8 cellular contexts compared by ENCODE assay signal in genomic region chr1:39788758-39789570, GRCh38. TPM values are rescaled to one million over a fixed set of nuclear protein-coding genes. Genes with fewer than 3 reads are reported as not detected.
DNase-seq lines count a peak whose midpoint lies in the region; ATAC-seq and TF ChIP-seq lines count a peak whose summit lies in the region.

TSS of gene BMP8B (minus strand) at chr1:39788865. CDS start at chr1:39788485, 380 bp downstream.

- no peaks in the 10 kb centered on the region for H4K20me1 ChIP-seq in HCT116 (ENCODE audit: insufficient read depth)

- intact Hi-C loops in HCT116 (cut with micrococcal nuclease) = no loop called here

- CTCF ChIA-PET in HCT116 (lab: Charles Lee) = interaction anchor here (0.7 to 1.1 kb wide), 2 partner anchors 9 to 690 kb away, joined by 3 to 7 read pairs; no protein-coding TSS in a partner anchor

- BruUV-seq in HCT116 (replicated peaks; lab: Mats Ljungman, UMichigan) = no TSS peak

- peak within 1 kb of the TSS; percentile 91 for H3K4me2 ChIP-seq in HCT116 (ENCODE audit: low read length)

- no peak within 1 kb of the TSS for H2AFZ ChIP-seq in HCT116 (ENCODE audit: low read depth, low read length, poor library complexity, severe bottlenecking)

- no peaks in the 10 kb centered on the region for H3K9me2 ChIP-seq in HCT116 (ENCODE audit: insufficient read depth)

- no peaks in the 10 kb centered on the region for H3K9me3 ChIP-seq in HCT116 (ENCODE audit: control insufficient read depth in 1 of 2, insufficient read depth in 1 of 2, low read depth in 1 of 2, low read length in 2 of 2)
- no peaks in the 10 kb centered on the region for H3K9me3 ChIP-seq in WERI-Rb-1 (ENCODE audit: severe bottlenecking)

- H3K9ac ChIP-seq in HCT116 (ENCODE audit: low read length) = peak within 1 kb of the TSS; percentile 81

- H3K4me1 ChIP-seq in HCT116 (ENCODE audit: control insufficient read depth in 1 of 2, insufficient read depth in 2 of 2, low read length in 2 of 2) = peaks cover 13 to 23% of the 10 kb centered on the region in 2 experiments; a peak in 3 of 4 replicates

- H3K27me3 ChIP-seq in HCT116 (ENCODE audit: insufficient read depth, low read length) (no peaks in the 10 kb centered on the region), WERI-Rb-1 (ENCODE audit: insufficient read depth, low read depth, severe bottlenecking) (no peaks in the 10 kb centered on the region)

- peak; percentile 92 for ATAC-seq in HCT116

- peak; percentile 38 for TF ChIP-seq POLR2A in HCT116 (IDR thresholded peaks at IDR 0.05; ENCODE audit: borderline replicate concordance, extremely low read depth, insufficient read depth, insufficient read length)

- H3K27ac ChIP-seq in HCT116 (ENCODE audit: low read depth, low read length) (peak within 1 kb of the TSS; percentile 71; the same call in 1 of the 2 replicates), WERI-Rb-1 (peak within 1 kb of the TSS; percentile 59), coronary artery (peak within 1 kb of the TSS in 1 of 2 donors; percentile 45)

- POLR2A ChIA-PET in HCT116 (lab: Charles Lee) = interaction anchor here (1.0 kb wide), 1 partner anchor 10 kb away, joined by 5 read pairs; no protein-coding TSS in a partner anchor

- H3K36me3 ChIP-seq in HCT116 (ENCODE audit: control insufficient read depth in 1 of 2, insufficient read depth in 2 of 2, low read length in 2 of 2) = no peaks in the 10 kb centered on the region
- H3K36me3 ChIP-seq in WERI-Rb-1 = no peaks in the 10 kb centered on the region

- no peak for TF ChIP-seq CTCF in HCT116 (IDR thresholded peaks at IDR 0.05 in 2 of 3, conservative IDR thresholded peaks at IDR 0.05 in 1 of 3; ENCODE audit: borderline replicate concordance in 1 of 3, insufficient read depth in 1 of 3, low read depth in 2 of 3, low read length in 2 of 3)
- TF ChIP-seq CTCF in WERI-Rb-1 (IDR thresholded peaks at IDR 0.05; ENCODE audit: low read depth, low read length) = no peak
- TF ChIP-seq CTCF in coronary artery (IDR thresholded peaks at IDR 0.05) = no peak

- no peak for TF ChIP-seq RAD21 in HCT116 (IDR thresholded peaks at IDR 0.05; ENCODE audit: low read depth)

- peak; percentile 40 for DNase-seq in DMS79 (lab: John Stamatoyannopoulos, UW)
- peak; percentile 37 for DNase-seq in HCT116 (ENCODE audit: low read depth, low spot score)
- DNase-seq in NCI-H2107 (lab: John Stamatoyannopoulos, UW) = peak; percentile 100
- peak; percentile 81 for DNase-seq in WERI-Rb-1
- DNase-seq in coronary artery (ENCODE audit: low spot score) = no peak
- peak; percentile 42 for DNase-seq in medulla oblongata (ENCODE audit: extremely low spot score)
- peak; percentile 4 to 38 for DNase-seq in stimulated activated CD8-positive, alpha-beta memory T cell treated with anti-CD3 and anti-CD28 coated beads, Interleukin-15, amount 100 ng/mL, for 4 hours (ENCODE audit: low read depth in 2 of 2)
- DNase-seq in kidney glomerular epithelial cell (lab: John Stamatoyannopoulos, UW) = no peak

- H3K4me3 ChIP-seq in HCT116 (replicated peaks in 1 of 2; ENCODE audit: low read depth in 1 of 2, low read length in 2 of 2) = peak within 1 kb of the TSS; percentile 51 to 69
- peak within 1 kb of the TSS; percentile 53 for H3K4me3 ChIP-seq in WERI-Rb-1 (ENCODE audit: low read depth, low read length)
- peak within 1 kb of the TSS; percentile 77 for H3K4me3 ChIP-seq in coronary artery

- H3K79me2 ChIP-seq in HCT116 (ENCODE audit: insufficient read depth, low read length) = no peaks in the 10 kb centered on the region; the same call in 1 of the 2 replicates

- RAD21 ChIA-PET in HCT116 (lab: Charles Lee; ENCODE audit: low non-redundant PET in 1 of 2, low total read pairs in 2 of 2, uncharacterized antibody in 2 of 2, unreplicated experiment in 2 of 2) = no interaction called here

TF ChIP-seq in HCT116, 20 proteins besides CTCF, POLR2A, EP300 and RAD21:
- TF ChIP-seq EZH2 (IDR thresholded peaks at IDR 0.05) = no peak
- peak; percentile 68 for TF ChIP-seq EGR1 (IDR thresholded peaks at IDR 0.05; ENCODE audit: low read depth)
- TF ChIP-seq, protein P1, sequence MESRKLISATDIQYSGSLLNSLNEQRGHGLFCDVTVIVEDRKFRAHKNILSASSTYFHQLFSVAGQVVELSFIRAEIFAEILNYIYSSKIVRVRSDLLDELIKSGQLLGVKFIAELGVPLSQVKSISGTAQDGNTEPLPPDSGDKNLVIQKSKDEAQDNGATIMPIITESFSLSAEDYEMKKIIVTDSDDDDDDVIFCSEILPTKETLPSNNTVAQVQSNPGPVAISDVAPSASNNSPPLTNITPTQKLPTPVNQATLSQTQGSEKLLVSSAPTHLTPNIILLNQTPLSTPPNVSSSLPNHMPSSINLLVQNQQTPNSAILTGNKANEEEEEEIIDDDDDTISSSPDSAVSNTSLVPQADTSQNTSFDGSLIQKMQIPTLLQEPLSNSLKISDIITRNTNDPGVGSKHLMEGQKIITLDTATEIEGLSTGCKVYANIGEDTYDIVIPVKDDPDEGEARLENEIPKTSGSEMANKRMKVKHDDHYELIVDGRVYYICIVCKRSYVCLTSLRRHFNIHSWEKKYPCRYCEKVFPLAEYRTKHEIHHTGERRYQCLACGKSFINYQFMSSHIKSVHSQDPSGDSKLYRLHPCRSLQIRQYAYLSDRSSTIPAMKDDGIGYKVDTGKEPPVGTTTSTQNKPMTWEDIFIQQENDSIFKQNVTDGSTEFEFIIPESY (IDR thresholded peaks at IDR 0.05; ENCODE audit: extremely low read depth, insufficient replicate concordance, low read length) = no peak
- TF ChIP-seq POLR2AphosphoS5 (IDR thresholded peaks at IDR 0.05; ENCODE audit: low read depth, low read length) = peak; percentile 82
- TF ChIP-seq ZFX (IDR thresholded peaks at IDR 0.05) = peak; percentile 72
- TF ChIP-seq MAX (IDR thresholded peaks at IDR 0.05) = peak; percentile 92
- TF ChIP-seq SIN3A (IDR thresholded peaks at IDR 0.05; ENCODE audit: low read depth) = peak; percentile 45; the same call in 1 of the 2 replicates

RNA-seq across cellular contexts. Expression of gene BMP8B, which starts in this region (rescaled TPM):
- 9.5 TPM for total RNA-seq in HCT116 (2021; ENCODE audit: unreplicated experiment)
- polyA plus RNA-seq in HCT116 (2012) = 7.0 and 7.1 TPM in 2 replicates

Comparison
In these comparisons a context has a peak if more than half of its experiments do, and no peak if none do; other contexts are left out.
1. DNase-seq: peak in DMS79 (single experiment), HCT116 (single experiment), NCI-H2107 (single experiment), WERI-Rb-1 (single experiment), medulla oblongata (single experiment) and stimulated activated CD8-positive, alpha-beta memory T cell treated with anti-CD3 and anti-CD28 coated beads, Interleukin-15, amount 100 ng/mL, for 4 hours (2 of 2); none in coronary artery (single experiment) and kidney glomerular epithelial cell (single experiment).
2. Peak in every context shown above with its lines, with median percentiles within 50 percentile points of each other: H3K4me3 ChIP-seq.